ENCODE assay signal across 8 cellular contexts in genomic region chr20:41316602-41317535, GRCh38. TPM values are rescaled to one million over a fixed set of nuclear protein-coding genes. Genes with fewer than 3 reads are reported as not detected.
DNase-seq lines count a peak whose midpoint lies in the region; ATAC-seq and TF ChIP-seq lines count a peak whose summit lies in the region.

No MANE protein-coding gene starts in this region.

- H3K9me2 ChIP-seq in PC-9 (ENCODE audit: insufficient read depth), result no peaks in the 10 kb centered on the region

- H3K4me2 ChIP-seq in PC-9, result peak overlapping the region; percentile 89

- ATAC-seq in GM19395 (IDR thresholded peaks at IDR 0.05; ENCODE audit: unreplicated experiment), result peak; percentile 69
- peak; percentile 39 for ATAC-seq in HG03520 (IDR thresholded peaks at IDR 0.05; ENCODE audit: unreplicated experiment)
- peak; percentile 76 for ATAC-seq in activated T-helper 17 cell treated with anti-CD3 and anti-CD28 coated beads, Interleukin-2, amount 50 U/mL, for 72 hours (replicated peaks)
- ATAC-seq in stimulated activated naive CD8-positive, alpha-beta T cell treated with anti-CD3 and anti-CD28 coated beads, Interleukin-15, amount 100 ng/mL, for 72 hours, result peak; percentile 76

- intact Hi-C loops in CD14-positive monocyte (cut with micrococcal nuclease) (loop anchor here in 1 of 2 donors (10.0 kb wide), 1 partner anchor 352 kb away; no protein-coding TSS in a partner anchor), PC-9 (cut with micrococcal nuclease; ENCODE audit: unreplicated experiment) (loop anchor here (1.0 to 5.0 kb wide), 5 partner anchors 12 to 144 kb away; partner anchors contain the start of gene LPIN3)

- no TSS peak for BruUV-seq in PC-9 (replicated peaks; lab: Mats Ljungman, UMichigan)

- no peaks in the 10 kb centered on the region; the same call in 1 of the 2 replicates for H4K20me1 ChIP-seq in PC-9 (ENCODE audit: insufficient read depth)

- H3K27me3 ChIP-seq in PC-9 (ENCODE audit: insufficient read depth, low read depth), result no peaks in the 10 kb centered on the region

- H3K36me3 ChIP-seq in PC-9 (ENCODE audit: low read depth), result no peaks in the 10 kb centered on the region

- peak overlapping the region; percentile 51 for H3K27ac ChIP-seq in PC-9

- H3K4me3 ChIP-seq in PC-9, result peak overlapping the region; percentile 83

- H3K27me3 Mint-ChIP-seq in CD14-positive monocyte (ENCODE audit: low read depth in 3 of 3), result peaks cover 3 to 17% (median 15%) of the 10 kb centered on the region in 3 donors
- no peaks in the 10 kb centered on the region for H3K27me3 Mint-ChIP-seq in activated T-helper 17 cell treated with anti-CD3 and anti-CD28 coated beads, Interleukin-2, amount 50 U/mL, for 72 hours
- H3K27me3 Mint-ChIP-seq in nephron progenitor cell (ENCODE audit: low read depth, poor library complexity), result peaks cover 11% of the 10 kb centered on the region
- peaks cover 7% of the 10 kb centered on the region for H3K27me3 Mint-ChIP-seq in stimulated activated naive CD8-positive, alpha-beta T cell treated with anti-CD3 and anti-CD28 coated beads, Interleukin-15, amount 100 ng/mL, for 72 hours

- peak overlapping the region; percentile 98 for H2AFZ ChIP-seq in PC-9

- no peaks in the 10 kb centered on the region for H3K9me3 ChIP-seq in PC-9 (ENCODE audit: insufficient read depth, low read depth)

- H3K27ac Mint-ChIP-seq in CD14-positive monocyte (peak overlapping the region in 5 of 7 donors; percentile 61 to 88 (median 76)), nephron progenitor cell (peak overlapping the region; percentile 62)
- H3K27ac Mint-ChIP-seq in activated T-helper 17 cell treated with anti-CD3 and anti-CD28 coated beads, Interleukin-2, amount 50 U/mL, for 72 hours, result peak overlapping the region; percentile 84
- H3K27ac Mint-ChIP-seq in stimulated activated naive CD8-positive, alpha-beta T cell treated with anti-CD3 and anti-CD28 coated beads, Interleukin-15, amount 100 ng/mL, for 72 hours, result peak overlapping the region; percentile 92 to 94

- no peak for TF ChIP-seq CTCF in CD14-positive monocyte (IDR thresholded peaks at IDR 0.05)
- no peak for TF ChIP-seq CTCF in PC-9 (conservative IDR thresholded peaks at IDR 0.05)
- no peak for TF ChIP-seq CTCF in nephron progenitor cell (IDR thresholded peaks at IDR 0.05)

- DNase-seq in CD14-positive monocyte (ENCODE audit: low spot score) (peak; percentile 54), PC-9 (peak; percentile 55 to 83), fibroblast of peridontal ligament (ENCODE audit: extremely low read depth) (peak; percentile 83), nephron progenitor cell (peak; percentile 86)
- DNase-seq in stimulated activated naive CD8-positive, alpha-beta T cell treated with anti-CD3 and anti-CD28 coated beads, Interleukin-15, amount 100 ng/mL, for 72 hours, result peak; percentile 64 to 66

- H3K9me3 Mint-ChIP-seq in CD14-positive monocyte (peaks cover 0 to 1% (median 0%) of the 10 kb centered on the region in 7 donors), nephron progenitor cell (no peaks in the 10 kb centered on the region)
- no peaks in the 10 kb centered on the region for H3K9me3 Mint-ChIP-seq in activated T-helper 17 cell treated with anti-CD3 and anti-CD28 coated beads, Interleukin-2, amount 50 U/mL, for 72 hours
- no peaks in the 10 kb centered on the region for H3K9me3 Mint-ChIP-seq in stimulated activated naive CD8-positive, alpha-beta T cell treated with anti-CD3 and anti-CD28 coated beads, Interleukin-15, amount 100 ng/mL, for 72 hours

- H3K4me1 ChIP-seq in PC-9 (replicated peaks; ENCODE audit: insufficient read depth), result peaks cover 32% of the 10 kb centered on the region

- H3K4me1 Mint-ChIP-seq in CD14-positive monocyte, result peaks cover 24% of the 10 kb centered on the region
- H3K4me1 Mint-ChIP-seq in activated T-helper 17 cell treated with anti-CD3 and anti-CD28 coated beads, Interleukin-2, amount 50 U/mL, for 72 hours, result peaks cover 11% of the 10 kb centered on the region
- H3K4me1 Mint-ChIP-seq in nephron progenitor cell, result peaks cover 13% of the 10 kb centered on the region
- H3K4me1 Mint-ChIP-seq in stimulated activated naive CD8-positive, alpha-beta T cell treated with anti-CD3 and anti-CD28 coated beads, Interleukin-15, amount 100 ng/mL, for 72 hours, result peaks cover 42% of the 10 kb centered on the region

- POLR2A ChIA-PET in PC-9 (lab: Charles Lee; ENCODE audit: unreplicated experiment), result no interaction called here

- peak overlapping the region; percentile 86 to 90 for H3K4me3 Mint-ChIP-seq in CD14-positive monocyte
- peak overlapping the region; percentile 92 for H3K4me3 Mint-ChIP-seq in activated T-helper 17 cell treated with anti-CD3 and anti-CD28 coated beads, Interleukin-2, amount 50 U/mL, for 72 hours
- peak overlapping the region; percentile 87 for H3K4me3 Mint-ChIP-seq in nephron progenitor cell
- H3K4me3 Mint-ChIP-seq in stimulated activated naive CD8-positive, alpha-beta T cell treated with anti-CD3 and anti-CD28 coated beads, Interleukin-15, amount 100 ng/mL, for 72 hours, result peak overlapping the region; percentile 92

- peaks cover 0 to under 1% of the 10 kb centered on the region in 2 donors for H3K36me3 Mint-ChIP-seq in CD14-positive monocyte
- no peaks in the 10 kb centered on the region for H3K36me3 Mint-ChIP-seq in activated T-helper 17 cell treated with anti-CD3 and anti-CD28 coated beads, Interleukin-2, amount 50 U/mL, for 72 hours (ENCODE audit: low read depth)
- peaks cover under 1% of the 10 kb centered on the region for H3K36me3 Mint-ChIP-seq in nephron progenitor cell (ENCODE audit: low read depth)

- CTCF ChIA-PET in PC-9 (lab: Charles Lee), result no interaction called here

- H3K79me2 ChIP-seq in PC-9 (ENCODE audit: low read depth), result peaks cover 24% of the 10 kb centered on the region; the same call in 1 of the 2 replicates

- peaks cover 22% of the 10 kb centered on the region for H3F3A ChIP-seq in PC-9 (ENCODE audit: insufficient read depth, low read depth)

RNA-seq across cellular contexts. Expression of gene ZHX3, which starts 0.7 kb away (rescaled TPM):
- 1 to 10 TPM in 1 of 2 donors, under 1 TPM in 1; 0.58 to 1.1 TPM for polyA plus RNA-seq in CD14-positive monocyte
- 21.5 and 23.3 TPM in 2 replicates for total RNA-seq in PC-9 (2021)
- 1 to 10 TPM; 6.9 to 9.6 TPM for total RNA-seq in activated T-helper 17 cell treated with anti-CD3 and anti-CD28 coated beads, Interleukin-2, amount 50 U/mL, for 72 hours

RNA-seq across cellular contexts. Expression of gene LPIN3, which starts 23.8 kb away (rescaled TPM):
- not detected for polyA plus RNA-seq in CD14-positive monocyte
- total RNA-seq in PC-9 (2021), result 12.1 and 15.4 TPM in 2 replicates
- 1 to 10 TPM; 2.3 to 10.0 TPM for total RNA-seq in activated T-helper 17 cell treated with anti-CD3 and anti-CD28 coated beads, Interleukin-2, amount 50 U/mL, for 72 hours

RNA-seq across cellular contexts. Expression of gene EMILIN3, which starts 49.7 kb away (rescaled TPM):
- polyA plus RNA-seq in CD14-positive monocyte, result not detected
- total RNA-seq in PC-9 (2021), result not detected in 2 replicates
- total RNA-seq in activated T-helper 17 cell treated with anti-CD3 and anti-CD28 coated beads, Interleukin-2, amount 50 U/mL, for 72 hours, result not detected

Comparison
In these comparisons a context has a peak if more than half of its experiments do, and no peak if none do; other contexts are left out.
1. Peak in every context shown above with its lines: DNase-seq, ATAC-seq, H3K4me3 ChIP-seq and H3K27ac ChIP-seq.